In genomic region chr6:34445313-34445860, GRCh38 we compare ENCODE assay signal across 2 cellular contexts.
TF ChIP-seq lines count a peak whose summit lies in the region.

No MANE protein-coding gene starts in this region.

TF ChIP-seq in IMR-90, 13 proteins besides CTCF, POLR2A, EP300 and RAD21:
- TF ChIP-seq MAZ (IDR thresholded peaks at IDR 0.05; ENCODE audit: borderline replicate concordance, low read depth, low read length): no peak
- TF ChIP-seq, protein P1, sequence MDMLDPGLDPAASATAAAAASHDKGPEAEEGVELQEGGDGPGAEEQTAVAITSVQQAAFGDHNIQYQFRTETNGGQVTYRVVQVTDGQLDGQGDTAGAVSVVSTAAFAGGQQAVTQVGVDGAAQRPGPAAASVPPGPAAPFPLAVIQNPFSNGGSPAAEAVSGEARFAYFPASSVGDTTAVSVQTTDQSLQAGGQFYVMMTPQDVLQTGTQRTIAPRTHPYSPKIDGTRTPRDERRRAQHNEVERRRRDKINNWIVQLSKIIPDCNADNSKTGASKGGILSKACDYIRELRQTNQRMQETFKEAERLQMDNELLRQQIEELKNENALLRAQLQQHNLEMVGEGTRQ (IDR thresholded peaks at IDR 0.05; ENCODE audit: low read depth, low read length): no peak
- TF ChIP-seq FOS (IDR thresholded peaks at IDR 0.05; ENCODE audit: low read depth, low read length): no peak
- no peak for TF ChIP-seq CHD1 (IDR thresholded peaks at IDR 0.05; ENCODE audit: low read depth, low read length)
- no peak for TF ChIP-seq MXI1 (IDR thresholded peaks at IDR 0.05; ENCODE audit: borderline replicate concordance, low read depth, low read length)
- TF ChIP-seq RCOR1 (IDR thresholded peaks at IDR 0.05; ENCODE audit: insufficient replicate concordance, low read length): no peak
- no peak for TF ChIP-seq ELK1 (IDR thresholded peaks at IDR 0.05; ENCODE audit: borderline replicate concordance, low read depth, low read length)
- no peak for TF ChIP-seq MAFK (IDR thresholded peaks at IDR 0.05; ENCODE audit: low read depth, low read length)
- no peak for TF ChIP-seq BHLHE40 (IDR thresholded peaks at IDR 0.05; ENCODE audit: low read depth, low read length)
TF ChIP-seq in IMR-90: peak in this region for 0.

TF ChIP-seq in H1, 55 proteins besides CTCF, POLR2A, EP300 and RAD21:
- no peak for TF ChIP-seq BRCA1 (IDR thresholded peaks at IDR 0.05; ENCODE audit: low read depth, low read length)
- TF ChIP-seq TAF1 (IDR thresholded peaks at IDR 0.05; ENCODE audit: low read depth, low read length): no peak
- no peak for TF ChIP-seq SIRT6 (IDR thresholded peaks at IDR 0.05; ENCODE audit: low read length)
- TF ChIP-seq RFX5 (IDR thresholded peaks at IDR 0.05; ENCODE audit: borderline replicate concordance, low read depth, low read length): no peak
- TF ChIP-seq MAFK (IDR thresholded peaks at IDR 0.05; ENCODE audit: low read depth, low read length): no peak
- TF ChIP-seq, protein P2, sequence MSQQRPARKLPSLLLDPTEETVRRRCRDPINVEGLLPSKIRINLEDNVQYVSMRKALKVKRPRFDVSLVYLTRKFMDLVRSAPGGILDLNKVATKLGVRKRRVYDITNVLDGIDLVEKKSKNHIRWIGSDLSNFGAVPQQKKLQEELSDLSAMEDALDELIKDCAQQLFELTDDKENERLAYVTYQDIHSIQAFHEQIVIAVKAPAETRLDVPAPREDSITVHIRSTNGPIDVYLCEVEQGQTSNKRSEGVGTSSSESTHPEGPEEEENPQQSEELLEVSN (IDR thresholded peaks at IDR 0.05): no peak
- TF ChIP-seq JUND (IDR thresholded peaks at IDR 0.05; ENCODE audit: low read length): no peak
- no peak for TF ChIP-seq CTBP2 (IDR thresholded peaks at IDR 0.05; ENCODE audit: borderline replicate concordance, insufficient read depth, insufficient read length, low read length)
- TF ChIP-seq CREB1 (IDR thresholded peaks at IDR 0.05): no peak
- no peak for TF ChIP-seq RXRA (IDR thresholded peaks at IDR 0.05; ENCODE audit: insufficient read depth, low read depth, low read length)
- TF ChIP-seq JUN (IDR thresholded peaks at IDR 0.05; ENCODE audit: low read depth, low read length): no peak
- TF ChIP-seq KDM1A (IDR thresholded peaks at IDR 0.05; ENCODE audit: borderline replicate concordance, low read length): no peak
- TF ChIP-seq CEBPB (IDR thresholded peaks at IDR 0.05; ENCODE audit: low read depth, low read length): no peak
- no peak for TF ChIP-seq GABPA (IDR thresholded peaks at IDR 0.05; ENCODE audit: borderline replicate concordance, insufficient read depth, low read length)
- no peak for TF ChIP-seq SP4 (IDR thresholded peaks at IDR 0.05; ENCODE audit: low read length)
- no peak for TF ChIP-seq CHD7 (IDR thresholded peaks at IDR 0.05; ENCODE audit: insufficient replicate concordance, low read length)
- TF ChIP-seq TEAD4 (IDR thresholded peaks at IDR 0.05; ENCODE audit: low read depth, low read length): no peak
TF ChIP-seq in H1: peak in this region for 0.
